ENCODE assay signal across 8 cellular contexts in the genomic region with DNA sequence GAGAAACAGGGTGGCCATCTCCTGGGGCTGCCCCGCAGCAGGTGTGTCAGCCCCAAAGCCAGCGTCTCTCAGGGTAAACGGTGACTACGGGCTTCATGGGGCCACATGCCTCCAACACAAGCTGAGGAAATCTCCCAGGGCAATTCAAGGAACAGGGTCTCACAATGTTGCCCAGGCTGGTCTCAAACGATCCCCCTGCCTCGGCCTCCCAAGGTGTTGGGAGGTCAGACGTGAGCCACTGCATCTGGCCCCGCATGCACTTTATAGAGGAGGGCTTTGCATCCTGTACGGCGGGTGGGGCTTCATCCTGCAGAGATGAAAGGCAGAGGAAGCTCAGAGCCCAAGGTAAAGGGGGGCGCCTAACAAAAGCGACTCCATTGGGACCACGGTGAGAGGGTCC. TPM values are rescaled to one million over a fixed set of nuclear protein-coding genes. Genes with fewer than 3 reads are reported as not detected.
DNase-seq lines count a peak whose midpoint lies in the region; ATAC-seq, FAIRE-seq and TF ChIP-seq lines count a peak whose summit lies in the region.
"Not testable (repeated sequence)": the region's sequence is repeated elsewhere in the genome, so short reads cannot be mapped to it uniquely, and the experiment has no call there.

No MANE protein-coding gene starts in this region.

- TF ChIP-seq POLR2A in K562 (conservative IDR thresholded peaks at IDR 0.05): not testable (repeated sequence)

- H3K79me2 ChIP-seq in K562 (ENCODE audit: control insufficient read depth, insufficient read depth, low read length): peaks cover 22% of the 10 kb centered on the region

- H3K36me3 ChIP-seq in BLaER1: peaks cover 17% of the 10 kb centered on the region
- H3K36me3 ChIP-seq in K562 (ENCODE audit: control insufficient read depth, insufficient read depth, low read length): peaks cover 26% of the 10 kb centered on the region; the same call in 2 of the 3 replicates
- H3K36me3 ChIP-seq in mesenchymal stem cell (ENCODE audit: control insufficient read depth in 1 of 2, insufficient read depth in 2 of 2, low read depth in 1 of 2, low read length in 2 of 2): peaks cover 0 to 13% of the 10 kb centered on the region in 2 experiments

- not testable (repeated sequence) for H4K20me1 ChIP-seq in BLaER1; K562 (replicated peaks; ENCODE audit: control insufficient read depth, insufficient read depth, low read length)

- not testable (repeated sequence) for H3K79me1 ChIP-seq in mesenchymal stem cell (replicated peaks; ENCODE audit: low read length, poor library complexity, severe bottlenecking)

- BruUV-seq in K562 (replicated peaks; lab: Mats Ljungman, UMichigan): not testable (repeated sequence)

- not testable (repeated sequence) for H3K27ac ChIP-seq in BLaER1; K562 (ENCODE audit: extremely low read depth, low read depth, low read length); mesenchymal stem cell (ENCODE audit: low read length, poor library complexity, severe bottlenecking)

- ATAC-seq in T-cell (replicated peaks in 1 of 4); activated CD8-positive, alpha-beta memory T cell treated with anti-CD3 and anti-CD28 coated beads, Interleukin-2, amount 10 ng/mL, durations not matched to agents 7 days and 5 days; activated T-helper 17 cell treated with anti-CD3 and anti-CD28 coated beads, Interleukin-2, amount 50 U/mL, for 72 hours (replicated peaks); K562: not testable (repeated sequence)

- peak overlapping the region; percentile 13 to 55 for H3K27ac Mint-ChIP-seq in T-cell
- not testable (repeated sequence) for H3K27ac Mint-ChIP-seq in activated CD8-positive, alpha-beta memory T cell treated with anti-CD3 and anti-CD28 coated beads, Interleukin-2, amount 10 ng/mL, durations not matched to agents 7 days and 5 days; activated T-helper 17 cell treated with anti-CD3 and anti-CD28 coated beads, Interleukin-2, amount 50 U/mL, for 72 hours; osteocyte (ENCODE audit: unreplicated experiment); type B pancreatic cell

- not testable (repeated sequence) for H2BK5ac ChIP-seq in mesenchymal stem cell (ENCODE audit: low read depth, low read length, poor library complexity, severe bottlenecking)

- not testable (repeated sequence) for H3K27me3 Mint-ChIP-seq in T-cell; activated CD8-positive, alpha-beta memory T cell treated with anti-CD3 and anti-CD28 coated beads, Interleukin-2, amount 10 ng/mL, durations not matched to agents 7 days and 5 days; activated T-helper 17 cell treated with anti-CD3 and anti-CD28 coated beads, Interleukin-2, amount 50 U/mL, for 72 hours; osteocyte (ENCODE audit: unreplicated experiment); type B pancreatic cell

- H3K4ac ChIP-seq in mesenchymal stem cell (ENCODE audit: low read depth in 1 of 2, low read length in 2 of 2): not testable (repeated sequence)

- not testable (repeated sequence) for H3K27me3 ChIP-seq in BLaER1; K562 (ENCODE audit: control insufficient read depth in 2 of 2, insufficient read depth in 2 of 2, low read length in 2 of 2); mesenchymal stem cell (ENCODE audit: control insufficient read depth in 1 of 2, insufficient read depth in 1 of 2, low read length in 2 of 2)

- H3K14ac ChIP-seq in mesenchymal stem cell (ENCODE audit: low read length in 2 of 2): not testable (repeated sequence)

- in situ Hi-C loops in K562 (cut with MboI): loop anchor here (5.0 kb wide), 1 partner anchor 313 kb away; no protein-coding TSS in a partner anchor

- H3K9me3 Mint-ChIP-seq in T-cell; activated CD8-positive, alpha-beta memory T cell treated with anti-CD3 and anti-CD28 coated beads, Interleukin-2, amount 10 ng/mL, durations not matched to agents 7 days and 5 days (ENCODE audit: low read depth); activated T-helper 17 cell treated with anti-CD3 and anti-CD28 coated beads, Interleukin-2, amount 50 U/mL, for 72 hours; osteocyte (ENCODE audit: unreplicated experiment); type B pancreatic cell: not testable (repeated sequence)

- H3K9ac ChIP-seq in BLaER1; K562 (ENCODE audit: insufficient read depth in 1 of 2, low read depth in 2 of 2, low read length in 2 of 2); mesenchymal stem cell (ENCODE audit: low read length): not testable (repeated sequence)

- H2AK5ac ChIP-seq in mesenchymal stem cell (ENCODE audit: low read length, severe bottlenecking): not testable (repeated sequence)

- TF ChIP-seq CTCF in K562 (IDR thresholded peaks at IDR 0.05 in 2 of 3, conservative IDR thresholded peaks at IDR 0.05 in 1 of 3; ENCODE audit: insufficient read depth in 2 of 3, low read depth in 1 of 3, low read length in 3 of 3); osteocyte (IDR thresholded peaks at IDR 0.05); type B pancreatic cell (conservative IDR thresholded peaks at IDR 0.05): not testable (repeated sequence)

- not testable (repeated sequence) for H3K4me3 Mint-ChIP-seq in T-cell; activated CD8-positive, alpha-beta memory T cell treated with anti-CD3 and anti-CD28 coated beads, Interleukin-2, amount 10 ng/mL, durations not matched to agents 7 days and 5 days; osteocyte (ENCODE audit: unreplicated experiment); type B pancreatic cell
- H3K4me3 Mint-ChIP-seq in activated T-helper 17 cell treated with anti-CD3 and anti-CD28 coated beads, Interleukin-2, amount 50 U/mL, for 72 hours: peak overlapping the region; percentile 43

- H2BK12ac ChIP-seq in mesenchymal stem cell (ENCODE audit: low read length in 2 of 2): not testable (repeated sequence)

- peak overlapping the region; percentile 2; the same call in 1 of the 2 replicates for H3K4me2 ChIP-seq in BLaER1
- H3K4me2 ChIP-seq in K562 (ENCODE audit: insufficient read depth, low read length); mesenchymal stem cell (ENCODE audit: low read length, poor library complexity, severe bottlenecking): not testable (repeated sequence)

- 96% methylated on average over 10 of the region's 13 CpGs for WGBS in K562 (ENCODE audit: insufficient coverage, low coverage, missing lambda C conversion rate)
- 96% methylated on average over 8 of the region's 13 CpGs for WGBS in mesenchymal stem cell

- DNase-seq in T-cell (peak in 2 of 34 experiments; percentile 5 to 11), osteocyte (ENCODE audit: extremely low spot score, unreplicated experiment) (peak; percentile 84), type B pancreatic cell (ENCODE audit: extremely low spot score, unreplicated experiment) (peak; percentile 71)
- DNase-seq in activated CD8-positive, alpha-beta memory T cell treated with anti-CD3 and anti-CD28 coated beads, Interleukin-2, amount 10 ng/mL, durations not matched to agents 7 days and 5 days: peak; percentile 41
- not testable (repeated sequence) for DNase-seq in K562 (ENCODE audit: extremely low read depth in 1 of 4, low spot score in 3 of 4); mesenchymal stem cell

- not testable (repeated sequence) for FAIRE-seq in K562 (lab: Jason Lieb, UNC)

- H2BK15ac ChIP-seq in mesenchymal stem cell (ENCODE audit: low read depth, poor library complexity, severe bottlenecking): not testable (repeated sequence)

- not testable (repeated sequence) for H3K23ac ChIP-seq in mesenchymal stem cell (ENCODE audit: low read length in 2 of 2)

- not testable (repeated sequence) for H3K18ac ChIP-seq in mesenchymal stem cell (ENCODE audit: low read depth in 1 of 2, low read length in 2 of 2)

- H4K91ac ChIP-seq in mesenchymal stem cell (ENCODE audit: low read length): peak overlapping the region; percentile 39

- not testable (repeated sequence) for H3K4me3 ChIP-seq in BLaER1; K562; mesenchymal stem cell (ENCODE audit: insufficient read depth in 1 of 2, low read depth in 1 of 2, low read length in 2 of 2)

- not testable (repeated sequence) for H3K9me1 ChIP-seq in K562 (ENCODE audit: control insufficient read depth, insufficient read depth, low read length)

- not testable (repeated sequence) for H3K9me3 ChIP-seq in BLaER1; K562 (replicated peaks; ENCODE audit: control insufficient read depth, insufficient read depth, low read depth, low read length); mesenchymal stem cell (ENCODE audit: control insufficient read depth, low read length)

- H4K8ac ChIP-seq in mesenchymal stem cell (ENCODE audit: low read length): not testable (repeated sequence)

- not testable (repeated sequence) for H2BK120ac ChIP-seq in mesenchymal stem cell (ENCODE audit: low read depth, low read length)

- TF ChIP-seq EP300 in K562 (IDR thresholded peaks at IDR 0.05; ENCODE audit: low read length): not testable (repeated sequence)

- CTCF ChIA-PET in T-cell (lab: Charles Lee); K562 (lab: Yijun Ruan, JAX; ENCODE audit: low intra/inter-chr PET ratio): not testable (repeated sequence)
- CTCF ChIA-PET in activated CD8-positive, alpha-beta memory T cell treated with anti-CD3 and anti-CD28 coated beads, Interleukin-2, amount 10 ng/mL, durations not matched to agents 7 days and 5 days (lab: Charles Lee): interaction anchor here (1.2 kb wide), 1 partner anchor 56 kb away, joined by 4 read pairs; no protein-coding TSS in a partner anchor

- POLR2A ChIA-PET in T-cell (lab: Charles Lee); K562 (lab: Yijun Ruan, JAX): not testable (repeated sequence)

- intact Hi-C loops in K562 (cut with micrococcal nuclease): not testable (repeated sequence)

- not testable (repeated sequence) for TF ChIP-seq RAD21 in K562 (CRISPR knock-in tag; conservative IDR thresholded peaks at IDR 0.05 in 1 of 2, IDR thresholded peaks at IDR 0.05 in 1 of 2)

- H3K4me1 ChIP-seq in BLaER1: peaks cover 24% of the 10 kb centered on the region
- not testable (repeated sequence) for H3K4me1 ChIP-seq in K562 (replicated peaks in 1 of 2; ENCODE audit: control insufficient read depth in 2 of 2, insufficient read depth in 2 of 2, low read length in 2 of 2); mesenchymal stem cell (ENCODE audit: control insufficient read depth, insufficient read depth, low read depth, low read length)

- H2AFZ ChIP-seq in K562 (ENCODE audit: low read depth, low read length); mesenchymal stem cell (ENCODE audit: low read depth, low read length): not testable (repeated sequence)

- H3K4me1 Mint-ChIP-seq in T-cell: peaks cover 20 to 25% (median 24%) of the 10 kb centered on the region in 3 donors
- peaks cover 21% of the 10 kb centered on the region for H3K4me1 Mint-ChIP-seq in activated CD8-positive, alpha-beta memory T cell treated with anti-CD3 and anti-CD28 coated beads, Interleukin-2, amount 10 ng/mL, durations not matched to agents 7 days and 5 days
- not testable (repeated sequence) for H3K4me1 Mint-ChIP-seq in activated T-helper 17 cell treated with anti-CD3 and anti-CD28 coated beads, Interleukin-2, amount 50 U/mL, for 72 hours; osteocyte (ENCODE audit: unreplicated experiment); type B pancreatic cell (ENCODE audit: unreplicated experiment)

- H3K36me3 Mint-ChIP-seq in T-cell; activated CD8-positive, alpha-beta memory T cell treated with anti-CD3 and anti-CD28 coated beads, Interleukin-2, amount 10 ng/mL, durations not matched to agents 7 days and 5 days; type B pancreatic cell: not testable (repeated sequence)
- H3K36me3 Mint-ChIP-seq in activated T-helper 17 cell treated with anti-CD3 and anti-CD28 coated beads, Interleukin-2, amount 50 U/mL, for 72 hours (ENCODE audit: low read depth): peaks cover 27% of the 10 kb centered on the region
- H3K36me3 Mint-ChIP-seq in osteocyte (ENCODE audit: unreplicated experiment): peaks cover 10% of the 10 kb centered on the region

RNA-seq across cellular contexts. Expression of a gene that starts 42.4 kb away (rescaled TPM):
- total RNA-seq in T-cell (100 to 1,000 TPM; 159 to 198 (median 181) TPM), K562 (2014; rRNA removed) (10.9 and 15.3 TPM in 2 replicates), K562 (2014; rRNA removed; fragmentation: Illumina TruSeq; extraction: Trizol) (2.3 and 2.4 TPM in 2 replicates), K562 (2015; rRNA removed; fragmentation: Illumina TruSeq; extraction: Trizol) (8.2 TPM in 2 replicates), K562 (2021) (22.8 and 33.8 TPM in 2 replicates), osteocyte (42.9 and 54.2 TPM in 2 replicates), type B pancreatic cell (ENCODE audit: low replicate concordance) (21.6 and 42.5 TPM in 2 replicates)
- total RNA-seq in activated CD8-positive, alpha-beta memory T cell treated with anti-CD3 and anti-CD28 coated beads, Interleukin-2, amount 10 ng/mL, durations not matched to agents 7 days and 5 days: 100 to 1,000 TPM; 150 to 177 TPM
- 10 to 100 TPM; 56.5 to 67.7 TPM for total RNA-seq in activated T-helper 17 cell treated with anti-CD3 and anti-CD28 coated beads, Interleukin-2, amount 50 U/mL, for 72 hours
- 20.1 and 59.7 TPM in 2 replicates for total RNA-seq in K562 (2011; cell fraction: chromatin; rRNA removed; ENCODE audit: low replicate concordance)
- total RNA-seq in K562 (2011; cell fraction: nucleolus; rRNA removed): 29.2 and 29.7 TPM in 2 replicates
- 20.2 and 23.4 TPM in 2 replicates for total RNA-seq in K562 (2011; cell fraction: nucleoplasm; rRNA removed)
- polyA plus RNA-seq in K562 (2011; rRNA removed) (5.3 and 6.4 TPM in 2 replicates), K562 (2014; fragmentation: Illumina TruSeq; extraction: Trizol) (6.5 and 13.2 TPM in 2 replicates), K562 (2014; fragmentation: Nextera tagmentation; extraction: Ambion mirVana) (under 1 TPM; 0.03 to 0.14 TPM), K562 (2014; rRNA removed) (17.6 and 18.8 TPM in 2 replicates)
- 5.6 and 14.8 TPM in 2 replicates for polyA plus RNA-seq in K562 (2011; cell fraction: cytosol; rRNA removed)
- 34.5 and 55.3 TPM in 2 replicates for polyA plus RNA-seq in K562 (2011; cell fraction: nucleus; rRNA removed)
- 13.8 and 19.9 TPM in 2 replicates for polyA plus RNA-seq in K562 (2012)
- 2.9 and 5.0 TPM in 2 replicates for polyA minus RNA-seq in K562 (2011; rRNA and poly(A)+ RNA removed)
- polyA minus RNA-seq in K562 (2011; cell fraction: cytosol; rRNA and poly(A)+ RNA removed): 10.4 and 17.2 TPM in 2 replicates
- polyA minus RNA-seq in K562 (2011; cell fraction: nucleus; rRNA and poly(A)+ RNA removed): 9.0 and 9.8 TPM in 2 replicates
- 11.7 TPM for polyA plus RNA-seq in mesenchymal stem cell (2013, experiment 1 of 2)
- polyA plus RNA-seq in mesenchymal stem cell (2013, experiment 2 of 2): 11.4 TPM
